In genomic region chr9:89477811-89478583, GRCh38 we compare ENCODE assay signal across 8 cellular contexts. TPM values are rescaled to one million over a fixed set of nuclear protein-coding genes. Genes with fewer than 3 reads are reported as not detected.
DNase-seq lines count a peak whose midpoint lies in the region; ATAC-seq and TF ChIP-seq lines count a peak whose summit lies in the region.

No MANE protein-coding gene starts in this region.

- H3K27ac ChIP-seq in hepatocyte = peak overlapping the region; percentile 48

- H3K9ac ChIP-seq in Loucy (ENCODE audit: low read depth, low read length, poor library complexity, severe bottlenecking) = peak overlapping the region; percentile 62

- peaks cover 26% of the 10 kb centered on the region for H3F3A ChIP-seq in Loucy (ENCODE audit: low read depth)

- H3K36me3 ChIP-seq in Loucy (ENCODE audit: insufficient read depth, low read length) (peaks cover 61% of the 10 kb centered on the region), hepatocyte (replicated peaks; ENCODE audit: insufficient read depth, low read depth) (no peaks in the 10 kb centered on the region)

- H3K4me1 ChIP-seq in Loucy (ENCODE audit: insufficient read depth, low read length, poor library complexity, severe bottlenecking) (peaks cover 81% of the 10 kb centered on the region), hepatocyte (ENCODE audit: insufficient read depth) (peaks cover 39% of the 10 kb centered on the region)

- H3K9me3 ChIP-seq in Loucy (ENCODE audit: insufficient read depth, low read depth, low read length) = no peaks in the 10 kb centered on the region
- no peaks in the 10 kb centered on the region for H3K9me3 ChIP-seq in hepatocyte (ENCODE audit: low read depth)

- H3K79me2 ChIP-seq in Loucy (ENCODE audit: insufficient read depth, low read length) = peaks cover 86% of the 10 kb centered on the region
- H3K79me2 ChIP-seq in hepatocyte = peaks cover 35% of the 10 kb centered on the region

- TF ChIP-seq CTCF in Loucy (conservative IDR thresholded peaks at IDR 0.05; ENCODE audit: low read length) (no peak), hepatocyte (IDR thresholded peaks at IDR 0.05; ENCODE audit: poor library complexity) (no peak)

- peak overlapping the region; percentile 90 for H3K4me2 ChIP-seq in Loucy (ENCODE audit: low read depth, low read length, poor library complexity, severe bottlenecking)
- H3K4me2 ChIP-seq in hepatocyte = peak overlapping the region; percentile 11

- peak overlapping the region; percentile 65 for H3K4me3 ChIP-seq in Loucy (ENCODE audit: low read length, poor library complexity, severe bottlenecking)
- H3K4me3 ChIP-seq in hepatocyte = no peak overlapping the region

- 65% methylated on average over 9 of the region's 9 CpGs for WGBS in hepatocyte (ENCODE audit: low lambda C conversion rate, missing lambda C conversion rate)

- H2AFZ ChIP-seq in Loucy (ENCODE audit: low read length) (no peak overlapping the region), hepatocyte (no peak overlapping the region)

- no peak for ATAC-seq in HG03520 (IDR thresholded peaks at IDR 0.05; ENCODE audit: unreplicated experiment)

- H3K9me2 ChIP-seq in Loucy (replicated peaks; ENCODE audit: low read depth, low read length) (no peaks in the 10 kb centered on the region), hepatocyte (replicated peaks; ENCODE audit: insufficient read depth) (no peaks in the 10 kb centered on the region)

- peak; percentile 93 for DNase-seq in A172 (ENCODE audit: low spot score)
- peak; percentile 74 to 78 for DNase-seq in activated T-cell treated with anti-CD3 and anti-CD28 coated beads, Interleukin-2, amount 50 U/mL, for 48 hours
- peak; percentile 55 for DNase-seq in hepatocyte (ENCODE audit: low spot score)
- DNase-seq in stimulated activated naive CD4-positive, alpha-beta T cell treated with Interleukin-2 at 50 U/mL for 16 hours (lab: John Stamatoyannopoulos, UW) = peak; percentile 59
- DNase-seq in NCI-H1436 (lab: John Stamatoyannopoulos, UW) = no peak
- no peak for DNase-seq in cortex of kidney (lab: John Stamatoyannopoulos, UW)

- H4K20me1 ChIP-seq in Loucy (ENCODE audit: insufficient read depth, low read length, poor library complexity, severe bottlenecking) (peaks cover 80% of the 10 kb centered on the region), hepatocyte (ENCODE audit: insufficient read depth, poor library complexity, severe bottlenecking) (no peaks in the 10 kb centered on the region)

- H3K27me3 ChIP-seq in Loucy (ENCODE audit: insufficient read depth, low read length, poor library complexity, severe bottlenecking) = no peaks in the 10 kb centered on the region
- no peaks in the 10 kb centered on the region for H3K27me3 ChIP-seq in hepatocyte

RNA-seq across cellular contexts. Expression of gene SEMA4D, which starts 19.9 kb away (rescaled TPM):
- 5.1 and 11.1 TPM in 2 replicates for total RNA-seq in A172 (2014; rRNA removed; shearing (Covaris generic))
- total RNA-seq in hepatocyte = 9.4 and 10.0 TPM in 2 replicates
- polyA plus RNA-seq in hepatocyte = 10.1 and 10.4 TPM in 2 replicates

Comparison
In these comparisons a context has a peak if more than half of its experiments do, and no peak if none do; other contexts are left out.
1. DNase-seq: peak in A172 (single experiment), activated T-cell treated with anti-CD3 and anti-CD28 coated beads, Interleukin-2, amount 50 U/mL, for 48 hours (2 of 2), hepatocyte (single experiment) and stimulated activated naive CD4-positive, alpha-beta T cell treated with Interleukin-2 at 50 U/mL for 16 hours (single experiment); none in NCI-H1436 (single experiment) and cortex of kidney (single experiment).